In the genomic region with DNA sequence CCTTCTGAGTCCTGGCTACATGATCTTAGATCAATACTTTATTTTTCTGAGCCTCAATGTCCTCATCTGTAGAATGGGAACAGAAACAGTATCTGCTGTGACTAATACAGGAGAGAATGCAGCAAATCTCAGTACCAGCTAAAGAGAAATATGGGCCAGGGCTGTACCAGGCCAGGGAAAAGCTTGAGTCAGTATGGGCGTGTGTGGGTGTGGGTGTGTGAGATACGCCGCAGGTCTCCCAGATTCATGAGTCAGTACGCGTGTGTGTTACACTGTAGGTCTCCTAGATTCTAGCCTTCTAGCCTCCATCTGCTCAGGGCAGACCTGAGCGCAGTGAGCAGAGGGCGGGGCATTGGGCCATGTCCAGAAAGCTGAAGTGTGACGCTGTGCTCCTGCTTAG, we compare ENCODE assay signal across 1 cellular context.
TF ChIP-seq lines count a peak whose summit lies in the region.

No MANE protein-coding gene starts in this region.

TF ChIP-seq in GM12878, 131 proteins besides CTCF, POLR2A, EP300 and RAD21:
- TF ChIP-seq, protein P1, sequence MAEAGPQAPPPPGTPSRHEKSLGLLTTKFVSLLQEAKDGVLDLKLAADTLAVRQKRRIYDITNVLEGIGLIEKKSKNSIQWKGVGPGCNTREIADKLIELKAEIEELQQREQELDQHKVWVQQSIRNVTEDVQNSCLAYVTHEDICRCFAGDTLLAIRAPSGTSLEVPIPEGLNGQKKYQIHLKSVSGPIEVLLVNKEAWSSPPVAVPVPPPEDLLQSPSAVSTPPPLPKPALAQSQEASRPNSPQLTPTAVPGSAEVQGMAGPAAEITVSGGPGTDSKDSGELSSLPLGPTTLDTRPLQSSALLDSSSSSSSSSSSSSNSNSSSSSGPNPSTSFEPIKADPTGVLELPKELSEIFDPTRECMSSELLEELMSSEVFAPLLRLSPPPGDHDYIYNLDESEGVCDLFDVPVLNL (IDR thresholded peaks at IDR 0.05; ENCODE audit: low read depth, low read length) = no peak
- TF ChIP-seq, protein P2, sequence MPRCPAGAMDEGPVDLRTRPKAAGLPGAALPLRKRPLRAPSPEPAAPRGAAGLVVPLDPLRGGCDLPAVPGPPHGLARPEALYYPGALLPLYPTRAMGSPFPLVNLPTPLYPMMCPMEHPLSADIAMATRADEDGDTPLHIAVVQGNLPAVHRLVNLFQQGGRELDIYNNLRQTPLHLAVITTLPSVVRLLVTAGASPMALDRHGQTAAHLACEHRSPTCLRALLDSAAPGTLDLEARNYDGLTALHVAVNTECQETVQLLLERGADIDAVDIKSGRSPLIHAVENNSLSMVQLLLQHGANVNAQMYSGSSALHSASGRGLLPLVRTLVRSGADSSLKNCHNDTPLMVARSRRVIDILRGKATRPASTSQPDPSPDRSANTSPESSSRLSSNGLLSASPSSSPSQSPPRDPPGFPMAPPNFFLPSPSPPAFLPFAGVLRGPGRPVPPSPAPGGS (IDR thresholded peaks at IDR 0.05; ENCODE audit: borderline replicate concordance, insufficient read depth, low read depth, low read length, poor library complexity, severe bottlenecking) = peak; percentile 63
- TF ChIP-seq ZNF24 (IDR thresholded peaks at IDR 0.05) = no peak
